In genomic region chr6:27092316-27092692, GRCh38 we compare ENCODE assay signal across 11 cellular contexts.
A peak's percentile ranks its signal among the peaks of the same experiment; 100 is the strongest.
DNase-seq lines count a peak whose midpoint lies in the region; ATAC-seq, FAIRE-seq and TF ChIP-seq lines count a peak whose summit lies in the region.
"Had no signal": no experiment of that assay in that cellular context is flagged by ENCODE, and none has a peak within 500 bp of the region (broad histone marks: within the 10 kb centered on the region; RNA-seq: fewer than 3 reads in every experiment).

No MANE protein-coding gene starts in this region.

- H3K9me3 ChIP-seq in HepG2 (ENCODE audit: low read length), result no peaks in the 10 kb centered on the region
- H3K9me3 ChIP-seq in right lobe of liver, result no peaks in the 10 kb centered on the region
- H3K9me3 ChIP-seq in SU-DHL-6 (ENCODE audit: insufficient read depth, low read length), result no peaks in the 10 kb centered on the region
- no peaks in the 10 kb centered on the region for H3K9me3 ChIP-seq in subcutaneous abdominal adipose tissue (ENCODE audit: control insufficient read depth in 5 of 5, low read length in 5 of 5)
- H3K9me3 ChIP-seq: gastroesophageal sphincter had no signal

- intact Hi-C loops in HepG2 (cut with micrococcal nuclease; ENCODE audit: unreplicated experiment), result no loop called here
- intact Hi-C loops in right lobe of liver (cut with DNase I), result no loop called here

- no peak for TF ChIP-seq RAD21 in HepG2 (CRISPR knock-in tag; IDR thresholded peaks at IDR 0.05)

- in situ Hi-C loops in HepG2 (cut with HindIII; ENCODE audit: extremely low pct_ligation_motif_present, low pct_unique_long_range_greater_than_20kb), result no loop called here

- DNase-seq in HepG2 (ENCODE audit: low spot score) (no peak), right lobe of liver (no peak), fibroblast of the aortic adventitia (ENCODE audit: low read depth) (no peak), DMS114 treated with DMSO at 0.1 percent for 48 hours (lab: John Stamatoyannopoulos, UW; ENCODE audit: unreplicated experiment) (no peak), ureter (ENCODE audit: low spot score) (no peak)
- DNase-seq: DMS79 treated with DMSO at 0.1 percent for 48 hours; NK-92 treated with Interleukin-12 subunit alpha and Interleukin-12 subunit beta, amount 100 ng/mL, for 24 hours had no signal

- H3K4me1 ChIP-seq in HepG2 (ENCODE audit: insufficient read depth, low read length) (peaks cover 12% of the 10 kb centered on the region; the same call in 1 of the 2 replicates), right lobe of liver (peaks cover 0 to 6% (median 0%) of the 10 kb centered on the region in 4 donors), subcutaneous abdominal adipose tissue (ENCODE audit: control insufficient read depth in 5 of 5, insufficient read depth in 5 of 5, low read length in 5 of 5) (peaks cover 2 to 19% (median 14%) of the 10 kb centered on the region in 5 donors)

- no peak overlapping the region for H2AFZ ChIP-seq in HepG2 (ENCODE audit: low read length)
- peak overlapping the region; percentile 21 for H2AFZ ChIP-seq in SU-DHL-6 (ENCODE audit: low read depth, low read length, severe bottlenecking)

- H3K79me2 ChIP-seq in HepG2 (ENCODE audit: insufficient read depth, low read length) (no peaks in the 10 kb centered on the region), SU-DHL-6 (ENCODE audit: insufficient read depth, low read length) (no peaks in the 10 kb centered on the region)

- TF ChIP-seq CTCF in HepG2 (CRISPR knock-in tag; IDR thresholded peaks at IDR 0.05), result no peak
- TF ChIP-seq CTCF in right lobe of liver (IDR thresholded peaks at IDR 0.05), result no peak
- no peak for TF ChIP-seq CTCF in SU-DHL-6 (IDR thresholded peaks at IDR 0.05; ENCODE audit: insufficient read depth, low read length, poor library complexity, severe bottlenecking)
- TF ChIP-seq CTCF in fibroblast of the aortic adventitia (IDR thresholded peaks at IDR 0.05; ENCODE audit: insufficient read depth, low read length), result no peak

- TF ChIP-seq POLR2A in HepG2 (IDR thresholded peaks at IDR 0.05; ENCODE audit: insufficient read depth in 1 of 2, low read depth in 2 of 2, low read length in 2 of 2) (no peak), right lobe of liver (IDR thresholded peaks at IDR 0.05) (no peak)

- H3K4me3 ChIP-seq in HepG2 (replicated peaks in 1 of 3; ENCODE audit: insufficient read depth in 1 of 3, low read depth in 2 of 3, low read length in 3 of 3) (peak overlapping the region; percentile 60 to 75 (median 60)), right lobe of liver (no peak overlapping the region), SU-DHL-6 (ENCODE audit: insufficient read depth, low read length, poor library complexity, severe bottlenecking) (no peak overlapping the region), fibroblast of the aortic adventitia (ENCODE audit: low read depth, low read length) (peak overlapping the region; percentile 60), subcutaneous abdominal adipose tissue (ENCODE audit: low read depth in 1 of 5, low read length in 5 of 5) (peak overlapping the region; percentile 12 to 59 (median 40))
- H3K4me3 ChIP-seq: gastroesophageal sphincter had no signal

- CTCF ChIA-PET in HepG2 (lab: Yijun Ruan, JAX; ENCODE audit: low intra/inter-chr PET ratio, low total read pairs), result no interaction called here

- ATAC-seq in HepG2 (peak; percentile 57), right lobe of liver (no peak), HG03457 (IDR thresholded peaks at IDR 0.05; ENCODE audit: unreplicated experiment) (no peak)
- ATAC-seq: gastroesophageal sphincter had no signal

- H3K27ac ChIP-seq in HepG2 (ENCODE audit: extremely low read length, insufficient read depth, low read length), result no peak overlapping the region
- no peak overlapping the region for H3K27ac ChIP-seq in right lobe of liver
- H3K27ac ChIP-seq in SU-DHL-6 (ENCODE audit: low read depth, low read length), result no peak overlapping the region
- no peak overlapping the region for H3K27ac ChIP-seq in subcutaneous abdominal adipose tissue (ENCODE audit: low read depth, low read length)
- H3K27ac ChIP-seq: gastroesophageal sphincter had no signal

- TF ChIP-seq EP300 in HepG2 (IDR thresholded peaks at IDR 0.05; ENCODE audit: low read depth in 2 of 2, low read length in 2 of 2) (no peak), HepG2 (CRISPR knock-in tag; IDR thresholded peaks at IDR 0.05; ENCODE audit: borderline replicate concordance) (no peak)

- WGBS in HepG2 (ENCODE audit: low lambda C conversion rate), result 5% methylated on average over 8 of the region's 8 CpGs
- WGBS in right lobe of liver (ENCODE audit: insufficient coverage, low coverage, low lambda C conversion rate, missing lambda C conversion rate), result 29% methylated on average over 8 of the region's 8 CpGs

- H3K36me3 ChIP-seq in HepG2 (replicated peaks in 1 of 2; ENCODE audit: control insufficient read depth in 1 of 2, insufficient read depth in 2 of 2, low read length in 2 of 2), result no peaks in the 10 kb centered on the region
- no peaks in the 10 kb centered on the region for H3K36me3 ChIP-seq in right lobe of liver
- H3K36me3 ChIP-seq in SU-DHL-6 (ENCODE audit: low read length), result no peaks in the 10 kb centered on the region
- H3K36me3 ChIP-seq in subcutaneous abdominal adipose tissue (ENCODE audit: control insufficient read depth in 5 of 5, insufficient read depth in 5 of 5, low read length in 5 of 5), result no peaks in the 10 kb centered on the region
- H3K36me3 ChIP-seq: gastroesophageal sphincter had no signal

- BruUV-seq in HepG2 (replicated peaks; lab: Mats Ljungman, UMichigan), result no TSS peak

- H3K4me2 ChIP-seq in HepG2 (ENCODE audit: low read depth, low read length), result peak overlapping the region; percentile 84
- H3K4me2 ChIP-seq in SU-DHL-6 (ENCODE audit: low read depth, low read length, poor library complexity, severe bottlenecking), result peak overlapping the region; percentile 43

- H3K9ac ChIP-seq in HepG2 (ENCODE audit: insufficient read depth, low read depth, low read length), result no peak overlapping the region
- H3K9ac ChIP-seq in SU-DHL-6 (ENCODE audit: low read length), result no peak overlapping the region; the same call in 1 of the 2 replicates
- H3K9ac ChIP-seq in subcutaneous abdominal adipose tissue (ENCODE audit: low read length in 5 of 5), result no peak overlapping the region

- no peaks in the 10 kb centered on the region for H3K9me2 ChIP-seq in SU-DHL-6 (replicated peaks; ENCODE audit: insufficient read depth, low read length)

- no peaks in the 10 kb centered on the region for H3F3A ChIP-seq in SU-DHL-6 (ENCODE audit: insufficient read depth)

- FAIRE-seq in HepG2 (lab: Jason Lieb, UNC), result no peak

- H4K20me1 ChIP-seq in HepG2 (ENCODE audit: insufficient read depth, low read length), result no peaks in the 10 kb centered on the region
- H4K20me1 ChIP-seq in SU-DHL-6 (ENCODE audit: low read depth, low read length), result no peaks in the 10 kb centered on the region

- POLR2A ChIA-PET in HepG2 (lab: Yijun Ruan, JAX), result no interaction called here

- peaks cover 3 to 16% of the 10 kb centered on the region in 2 experiments; a peak in 4 of 5 replicates for H3K27me3 ChIP-seq in HepG2 (ENCODE audit: control insufficient read depth in 1 of 2, insufficient read depth in 2 of 2, low read length in 2 of 2)
- peaks cover 0 to 22% of the 10 kb centered on the region in 2 donors for H3K27me3 ChIP-seq in right lobe of liver
- 0 out of 2 replicates have a peak, but pooled peaks cover 3% of the 10 kb centered on the region for H3K27me3 ChIP-seq in SU-DHL-6 (ENCODE audit: low read length)
- peaks cover 0 to 23% (median 2%) of the 10 kb centered on the region in 5 donors for H3K27me3 ChIP-seq in subcutaneous abdominal adipose tissue (ENCODE audit: control insufficient read depth in 5 of 5, insufficient read depth in 4 of 5, low read length in 5 of 5)

TF ChIP-seq in HepG2, 621 proteins besides CTCF, POLR2A, EP300 and RAD21:
- TF ChIP-seq CERS6 (CRISPR knock-in tag; IDR thresholded peaks at IDR 0.05) (no peak), CREB1 (IDR thresholded peaks at IDR 0.05) (peak; percentile 81), CREB1 (CRISPR knock-in tag; IDR thresholded peaks at IDR 0.05) (no peak)

Comparison
In these comparisons a context has a peak if more than half of its experiments do, and no peak if none do; other contexts are left out.
1. H3K4me3 ChIP-seq: peak in HepG2 (3 of 3), fibroblast of the aortic adventitia (single experiment) and subcutaneous abdominal adipose tissue (5 of 5); none in right lobe of liver (0 of 3) and SU-DHL-6 (single experiment).